ENCODE assay signal across 1 cellular context in the genomic region with DNA sequence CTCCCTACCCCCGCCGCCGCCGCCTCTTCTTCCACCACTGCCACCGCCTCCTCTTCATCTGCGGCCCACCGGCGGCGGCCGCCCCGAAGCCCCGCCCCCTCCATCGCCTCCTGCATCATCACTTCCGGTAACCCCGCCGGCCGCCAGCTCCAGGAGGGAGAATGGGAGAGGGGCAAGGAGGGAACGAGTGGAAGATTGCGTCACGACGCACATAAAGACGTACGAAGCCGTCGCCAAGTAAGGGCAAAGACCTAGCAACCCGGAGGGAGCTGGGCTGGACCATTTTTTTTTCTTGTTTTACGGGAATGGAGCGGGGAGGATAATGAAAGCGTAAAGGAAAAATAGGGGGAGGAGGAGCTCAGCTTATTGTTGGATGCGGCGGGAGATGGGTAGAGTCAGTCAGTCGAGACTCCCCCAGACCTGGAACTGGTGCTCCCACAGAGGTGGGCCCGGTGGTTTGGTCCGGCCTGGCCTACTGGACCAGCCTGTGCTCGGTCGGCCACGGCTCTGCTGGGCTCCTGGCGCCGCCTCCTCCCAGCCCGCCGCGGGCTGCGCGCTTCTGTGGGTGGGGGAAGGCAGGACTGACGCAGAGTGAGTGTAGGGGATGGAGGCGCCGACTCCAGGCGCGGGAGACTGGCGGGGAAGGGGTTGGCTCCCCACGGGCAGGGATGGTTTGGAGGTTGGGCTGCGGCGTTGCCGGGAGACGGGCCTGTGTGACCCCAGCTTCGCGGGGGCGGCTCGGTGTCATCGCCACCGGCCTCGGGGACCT.
TF ChIP-seq lines count a peak whose summit lies in the region.

A gene with protein sequence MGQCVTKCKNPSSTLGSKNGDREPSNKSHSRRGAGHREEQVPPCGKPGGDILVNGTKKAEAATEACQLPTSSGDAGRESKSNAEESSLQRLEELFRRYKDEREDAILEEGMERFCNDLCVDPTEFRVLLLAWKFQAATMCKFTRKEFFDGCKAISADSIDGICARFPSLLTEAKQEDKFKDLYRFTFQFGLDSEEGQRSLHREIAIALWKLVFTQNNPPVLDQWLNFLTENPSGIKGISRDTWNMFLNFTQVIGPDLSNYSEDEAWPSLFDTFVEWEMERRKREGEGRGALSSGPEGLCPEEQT (minus strand): TSS at position 60 of the 769 bp plus-strand sequence. CDS start 37,820 bp downstream, outside the sequence.
A gene with protein sequence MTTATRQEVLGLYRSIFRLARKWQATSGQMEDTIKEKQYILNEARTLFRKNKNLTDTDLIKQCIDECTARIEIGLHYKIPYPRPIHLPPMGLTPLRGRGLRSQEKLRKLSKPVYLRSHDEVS (plus strand): TSS at position 473 of the 769 bp plus-strand sequence. CDS start 14,785 bp downstream, outside the sequence.

TF ChIP-seq in K562, 482 proteins besides CTCF, POLR2A, EP300 and RAD21 (continued from another document and continues in another):
- TF ChIP-seq, protein P1, sequence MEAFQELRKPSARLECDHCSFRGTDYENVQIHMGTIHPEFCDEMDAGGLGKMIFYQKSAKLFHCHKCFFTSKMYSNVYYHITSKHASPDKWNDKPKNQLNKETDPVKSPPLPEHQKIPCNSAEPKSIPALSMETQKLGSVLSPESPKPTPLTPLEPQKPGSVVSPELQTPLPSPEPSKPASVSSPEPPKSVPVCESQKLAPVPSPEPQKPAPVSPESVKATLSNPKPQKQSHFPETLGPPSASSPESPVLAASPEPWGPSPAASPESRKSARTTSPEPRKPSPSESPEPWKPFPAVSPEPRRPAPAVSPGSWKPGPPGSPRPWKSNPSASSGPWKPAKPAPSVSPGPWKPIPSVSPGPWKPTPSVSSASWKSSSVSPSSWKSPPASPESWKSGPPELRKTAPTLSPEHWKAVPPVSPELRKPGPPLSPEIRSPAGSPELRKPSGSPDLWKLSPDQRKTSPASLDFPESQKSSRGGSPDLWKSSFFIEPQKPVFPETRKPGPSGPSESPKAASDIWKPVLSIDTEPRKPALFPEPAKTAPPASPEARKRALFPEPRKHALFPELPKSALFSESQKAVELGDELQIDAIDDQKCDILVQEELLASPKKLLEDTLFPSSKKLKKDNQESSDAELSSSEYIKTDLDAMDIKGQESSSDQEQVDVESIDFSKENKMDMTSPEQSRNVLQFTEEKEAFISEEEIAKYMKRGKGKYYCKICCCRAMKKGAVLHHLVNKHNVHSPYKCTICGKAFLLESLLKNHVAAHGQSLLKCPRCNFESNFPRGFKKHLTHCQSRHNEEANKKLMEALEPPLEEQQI (IDR thresholded peaks at IDR 0.05): no peak
- TF ChIP-seq NFE2L1 (tag; IDR thresholded peaks at IDR 0.05; ENCODE audit: borderline replicate concordance, low read depth) (no peak), MTA2 (IDR thresholded peaks at IDR 0.05; ENCODE audit: low read depth) (no peak), MAFF (IDR thresholded peaks at IDR 0.05; ENCODE audit: low read length) (peak; percentile 58), ZNF263 (CRISPR knock-in tag; IDR thresholded peaks at IDR 0.05; ENCODE audit: borderline replicate concordance) (0 out of 2 replicates have a peak, but pooled peaks have one; percentile 38), MEF2A (IDR thresholded peaks at IDR 0.05; ENCODE audit: control insufficient read depth, low read depth, low read length) (no peak), GABPA (tag; conservative IDR thresholded peaks at IDR 0.05; ENCODE audit: low read depth) (peak; percentile 91), FOXA3 (CRISPR knock-in tag; conservative IDR thresholded peaks at IDR 0.05 in 1 of 2, IDR thresholded peaks at IDR 0.05 in 1 of 2) (peak in 1 of 2 experiments; percentile 25; a peak in 1 of 4 replicates), FOSL1 (tag; conservative IDR thresholded peaks at IDR 0.05) (peak; percentile 47), HDAC2 (IDR thresholded peaks at IDR 0.05) (peak; percentile 64; the same call in 1 of the 2 replicates), ZNF384 (IDR thresholded peaks at IDR 0.05; ENCODE audit: low read depth, low read length) (peak; percentile 63), ASH1L (IDR thresholded peaks at IDR 0.05; ENCODE audit: borderline replicate concordance, low read depth, partially characterized antibody) (peak; percentile 73), ARNT (IDR thresholded peaks at IDR 0.05) (peak in 1 of 2 experiments; percentile 82; a peak in 1 of 4 replicates), CEBPB (tag; IDR thresholded peaks at IDR 0.05) (peak; percentile 97), NFIC (IDR thresholded peaks at IDR 0.05) (peak; percentile 12; the same call in 1 of the 2 replicates), RFX1 (IDR thresholded peaks at IDR 0.05) (peak; percentile 90), ATF1 (CRISPR knock-in tag; IDR thresholded peaks at IDR 0.05) (peak; percentile 12; the same call in 1 of the 2 replicates), ATF1 (tag; IDR thresholded peaks at IDR 0.05) (peak; percentile 97), POU5F1 (IDR thresholded peaks at IDR 0.05; ENCODE audit: borderline replicate concordance, low read depth, low read length, partially characterized antibody) (no peak), TAF1 (IDR thresholded peaks at IDR 0.05; ENCODE audit: control insufficient read depth, extremely low read depth, insufficient read depth, low read length, severe bottlenecking) (peak; percentile 59), TCF7L2 (IDR thresholded peaks at IDR 0.05; ENCODE audit: low read depth, low read length) (peak; percentile 88), EGR1 (conservative IDR thresholded peaks at IDR 0.05) (peak; percentile 98), CTBP1 (IDR thresholded peaks at IDR 0.05; ENCODE audit: borderline replicate concordance) (peak; percentile 91), FOXA1 (IDR thresholded peaks at IDR 0.05; ENCODE audit: borderline replicate concordance) (no peak), CBX5 (IDR thresholded peaks at IDR 0.05; ENCODE audit: borderline replicate concordance, low read depth) (no peak), NFE2 (IDR thresholded peaks at IDR 0.05; ENCODE audit: low read depth) (peak; percentile 27; the same call in 1 of the 2 replicates), CHD1 (IDR thresholded peaks at IDR 0.05; ENCODE audit: low read length) (peak; percentile 74), CBX1 (IDR thresholded peaks at IDR 0.05; ENCODE audit: low read depth) (0 out of 2 replicates have a peak, but pooled peaks have one; percentile 37), ZFP1 (CRISPR knock-in tag; IDR thresholded peaks at IDR 0.05) (no peak), MAZ (CRISPR knock-in tag; conservative IDR thresholded peaks at IDR 0.05 in 1 of 2, IDR thresholded peaks at IDR 0.05 in 1 of 2) (peak; percentile 19 to 54; a peak in 3 of 4 replicates), HNRNPLL (IDR thresholded peaks at IDR 0.05; ENCODE audit: low read depth, low read length, poor library complexity, severe bottlenecking) (peak; percentile 82)
- TF ChIP-seq, protein P2, sequence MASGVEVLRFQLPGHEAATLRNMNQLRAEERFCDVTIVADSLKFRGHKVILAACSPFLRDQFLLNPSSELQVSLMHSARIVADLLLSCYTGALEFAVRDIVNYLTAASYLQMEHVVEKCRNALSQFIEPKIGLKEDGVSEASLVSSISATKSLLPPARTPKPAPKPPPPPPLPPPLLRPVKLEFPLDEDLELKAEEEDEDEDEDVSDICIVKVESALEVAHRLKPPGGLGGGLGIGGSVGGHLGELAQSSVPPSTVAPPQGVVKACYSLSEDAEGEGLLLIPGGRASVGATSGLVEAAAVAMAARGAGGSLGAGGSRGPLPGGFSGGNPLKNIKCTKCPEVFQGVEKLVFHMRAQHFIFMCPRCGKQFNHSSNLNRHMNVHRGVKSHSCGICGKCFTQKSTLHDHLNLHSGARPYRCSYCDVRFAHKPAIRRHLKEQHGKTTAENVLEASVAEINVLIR (CRISPR knock-in tag; IDR thresholded peaks at IDR 0.05): peak; percentile 75
- TF ChIP-seq, protein P3, sequence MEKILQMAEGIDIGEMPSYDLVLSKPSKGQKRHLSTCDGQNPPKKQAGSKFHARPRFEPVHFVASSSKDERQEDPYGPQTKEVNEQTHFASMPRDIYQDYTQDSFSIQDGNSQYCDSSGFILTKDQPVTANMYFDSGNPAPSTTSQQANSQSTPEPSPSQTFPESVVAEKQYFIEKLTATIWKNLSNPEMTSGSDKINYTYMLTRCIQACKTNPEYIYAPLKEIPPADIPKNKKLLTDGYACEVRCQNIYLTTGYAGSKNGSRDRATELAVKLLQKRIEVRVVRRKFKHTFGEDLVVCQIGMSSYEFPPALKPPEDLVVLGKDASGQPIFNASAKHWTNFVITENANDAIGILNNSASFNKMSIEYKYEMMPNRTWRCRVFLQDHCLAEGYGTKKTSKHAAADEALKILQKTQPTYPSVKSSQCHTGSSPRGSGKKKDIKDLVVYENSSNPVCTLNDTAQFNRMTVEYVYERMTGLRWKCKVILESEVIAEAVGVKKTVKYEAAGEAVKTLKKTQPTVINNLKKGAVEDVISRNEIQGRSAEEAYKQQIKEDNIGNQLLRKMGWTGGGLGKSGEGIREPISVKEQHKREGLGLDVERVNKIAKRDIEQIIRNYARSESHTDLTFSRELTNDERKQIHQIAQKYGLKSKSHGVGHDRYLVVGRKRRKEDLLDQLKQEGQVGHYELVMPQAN (IDR thresholded peaks at IDR 0.05; ENCODE audit: borderline replicate concordance): peak; percentile 27; the same call in 1 of the 2 replicates
- TF ChIP-seq, protein P4, sequence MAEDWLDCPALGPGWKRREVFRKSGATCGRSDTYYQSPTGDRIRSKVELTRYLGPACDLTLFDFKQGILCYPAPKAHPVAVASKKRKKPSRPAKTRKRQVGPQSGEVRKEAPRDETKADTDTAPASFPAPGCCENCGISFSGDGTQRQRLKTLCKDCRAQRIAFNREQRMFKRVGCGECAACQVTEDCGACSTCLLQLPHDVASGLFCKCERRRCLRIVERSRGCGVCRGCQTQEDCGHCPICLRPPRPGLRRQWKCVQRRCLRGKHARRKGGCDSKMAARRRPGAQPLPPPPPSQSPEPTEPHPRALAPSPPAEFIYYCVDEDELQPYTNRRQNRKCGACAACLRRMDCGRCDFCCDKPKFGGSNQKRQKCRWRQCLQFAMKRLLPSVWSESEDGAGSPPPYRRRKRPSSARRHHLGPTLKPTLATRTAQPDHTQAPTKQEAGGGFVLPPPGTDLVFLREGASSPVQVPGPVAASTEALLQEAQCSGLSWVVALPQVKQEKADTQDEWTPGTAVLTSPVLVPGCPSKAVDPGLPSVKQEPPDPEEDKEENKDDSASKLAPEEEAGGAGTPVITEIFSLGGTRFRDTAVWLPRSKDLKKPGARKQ (CRISPR knock-in tag; IDR thresholded peaks at IDR 0.05): no peak
- TF ChIP-seq, protein P5, sequence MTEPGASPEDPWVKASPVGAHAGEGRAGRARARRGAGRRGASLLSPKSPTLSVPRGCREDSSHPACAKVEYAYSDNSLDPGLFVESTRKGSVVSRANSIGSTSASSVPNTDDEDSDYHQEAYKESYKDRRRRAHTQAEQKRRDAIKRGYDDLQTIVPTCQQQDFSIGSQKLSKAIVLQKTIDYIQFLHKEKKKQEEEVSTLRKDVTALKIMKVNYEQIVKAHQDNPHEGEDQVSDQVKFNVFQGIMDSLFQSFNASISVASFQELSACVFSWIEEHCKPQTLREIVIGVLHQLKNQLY (CRISPR knock-in tag; conservative IDR thresholded peaks at IDR 0.05): 0 out of 4 replicates have a peak, but pooled peaks of 1 of the 2 experiments have one; percentile 45
- TF ChIP-seq, protein P6, sequence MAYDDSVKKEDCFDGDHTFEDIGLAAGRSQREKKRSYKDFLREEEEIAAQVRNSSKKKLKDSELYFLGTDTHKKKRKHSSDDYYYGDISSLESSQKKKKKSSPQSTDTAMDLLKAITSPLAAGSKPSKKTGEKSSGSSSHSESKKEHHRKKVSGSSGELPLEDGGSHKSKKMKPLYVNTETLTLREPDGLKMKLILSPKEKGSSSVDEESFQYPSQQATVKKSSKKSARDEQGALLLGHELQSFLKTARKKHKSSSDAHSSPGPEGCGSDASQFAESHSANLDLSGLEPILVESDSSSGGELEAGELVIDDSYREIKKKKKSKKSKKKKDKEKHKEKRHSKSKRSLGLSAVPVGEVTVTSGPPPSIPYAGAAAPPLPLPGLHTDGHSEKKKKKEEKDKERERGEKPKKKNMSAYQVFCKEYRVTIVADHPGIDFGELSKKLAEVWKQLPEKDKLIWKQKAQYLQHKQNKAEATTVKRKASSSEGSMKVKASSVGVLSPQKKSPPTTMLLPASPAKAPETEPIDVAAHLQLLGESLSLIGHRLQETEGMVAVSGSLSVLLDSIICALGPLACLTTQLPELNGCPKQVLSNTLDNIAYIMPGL (CRISPR knock-in tag; IDR thresholded peaks at IDR 0.05): peak; percentile 72; the same call in 1 of the 2 replicates
